ENCODE assay signal across 22 cellular contexts in genomic region chr5:110768138-110768845, GRCh38. TPM values are rescaled to one million over a fixed set of nuclear protein-coding genes. Genes with fewer than 3 reads are reported as not detected.
A peak's percentile ranks its signal among the peaks of the same experiment; 100 is the strongest.
DNase-seq lines count a peak whose midpoint lies in the region; TF ChIP-seq lines count a peak whose summit lies in the region.
"Had no signal": no experiment of that assay in that cellular context is flagged by ENCODE, and none has a peak within 500 bp of the region (broad histone marks: within the 10 kb centered on the region; RNA-seq: fewer than 3 reads in every experiment).

No MANE protein-coding gene starts in this region.

- H3K27me3 ChIP-seq in brain microvascular endothelial cell (replicated peaks) = no peaks in the 10 kb centered on the region
- H3K27me3 ChIP-seq in vagina = no peaks in the 10 kb centered on the region
- H3K27me3 ChIP-seq: esophagus muscularis mucosa, heart right ventricle, sigmoid colon, suprapubic skin had no signal

- intact Hi-C loops in vagina (cut with DNase I) = no loop called here

- TF ChIP-seq POLR2A in vagina (IDR thresholded peaks at IDR 0.05) = no peak

- DNase-seq in HCEC 1CT (peak; percentile 68), brain microvascular endothelial cell (peak; percentile 11), fibroblast of villous mesenchyme (ENCODE audit: low read depth) (peak; percentile 20), vagina (ENCODE audit: extremely low spot score in 2 of 2) (no peak), COLO829 (ENCODE audit: low spot score) (no peak), kidney tubule cell (ENCODE audit: low spot score) (no peak)
- no peak for DNase-seq in effector CD4-positive, alpha-beta T cell
- DNase-seq: activated naive CD4-positive, alpha-beta T cell treated with anti-CD3 and anti-CD28 coated beads, Interleukin-2, amount 50 U/mL, for 16 hours; aorta; CD8-positive, alpha-beta memory T cell; DMS53; effector memory CD8-positive, alpha-beta T cell; heart right ventricle; left ventricle myocardium superior; NCI-H1105; NCI-H2081 treated with DMSO at 0.1 percent for 48 hours; NCI-H446; Right ventricle myocardium superior; sigmoid colon had no signal

- no peak for TF ChIP-seq CTCF in brain microvascular endothelial cell (IDR thresholded peaks at IDR 0.05; ENCODE audit: low read depth, low read length, missing control alignments)
- TF ChIP-seq CTCF in fibroblast of villous mesenchyme (IDR thresholded peaks at IDR 0.05; ENCODE audit: insufficient read depth, low read depth, low read length) = no peak
- TF ChIP-seq CTCF in vagina (IDR thresholded peaks at IDR 0.05) = no peak

- H3K36me3 ChIP-seq in brain microvascular endothelial cell (replicated peaks) = no peaks in the 10 kb centered on the region
- H3K36me3 ChIP-seq in vagina = no peaks in the 10 kb centered on the region
- H3K36me3 ChIP-seq: suprapubic skin had no signal

- no peaks in the 10 kb centered on the region for H3K9me3 ChIP-seq in vagina
- H3K9me3 ChIP-seq: esophagus muscularis mucosa, heart right ventricle, sigmoid colon, suprapubic skin had no signal

- H3K27ac ChIP-seq in brain microvascular endothelial cell (no peak overlapping the region), vagina (peak overlapping the region; percentile 42)
- H3K27ac ChIP-seq: esophagus muscularis mucosa, heart right ventricle, suprapubic skin had no signal

- no peaks in the 10 kb centered on the region for H3K4me1 ChIP-seq in vagina
- H3K4me1 ChIP-seq: suprapubic skin had no signal

- in situ Hi-C loops in brain microvascular endothelial cell (cut with HindIII; ENCODE audit: low pct_ligation_motif_present, low sequenced_read_pairs) = no loop called here

- H3K4me3 ChIP-seq in brain microvascular endothelial cell (ENCODE audit: low read depth, low read length) (no peak overlapping the region), fibroblast of villous mesenchyme (ENCODE audit: low read depth, low read length) (no peak overlapping the region), vagina (no peak overlapping the region)
- H3K4me3 ChIP-seq: esophagus muscularis mucosa, GM12878, heart right ventricle, sigmoid colon, suprapubic skin had no signal

RNA-seq across cellular contexts. Expression of gene SLC25A46, which starts 29.5 kb away (rescaled TPM):
- total RNA-seq in fibroblast of villous mesenchyme (95.7 and 106 TPM in 2 replicates), vagina (44.9 TPM)

RNA-seq across cellular contexts. Expression of gene TMEM232, which starts 41.8 kb away (rescaled TPM):
- 1.3 TPM in 2 replicates for total RNA-seq in fibroblast of villous mesenchyme
- 4.2 TPM for total RNA-seq in vagina

Comparison
In these comparisons a context has a peak if more than half of its experiments do, and no peak if none do; other contexts are left out.
1. DNase-seq: peak in HCEC 1CT (single experiment), brain microvascular endothelial cell (single experiment) and fibroblast of villous mesenchyme (single experiment); none in vagina (0 of 2), effector CD4-positive, alpha-beta T cell (single experiment), COLO829 (single experiment) and kidney tubule cell (single experiment).